10 cellular contexts compared by ENCODE assay signal in the genomic region with DNA sequence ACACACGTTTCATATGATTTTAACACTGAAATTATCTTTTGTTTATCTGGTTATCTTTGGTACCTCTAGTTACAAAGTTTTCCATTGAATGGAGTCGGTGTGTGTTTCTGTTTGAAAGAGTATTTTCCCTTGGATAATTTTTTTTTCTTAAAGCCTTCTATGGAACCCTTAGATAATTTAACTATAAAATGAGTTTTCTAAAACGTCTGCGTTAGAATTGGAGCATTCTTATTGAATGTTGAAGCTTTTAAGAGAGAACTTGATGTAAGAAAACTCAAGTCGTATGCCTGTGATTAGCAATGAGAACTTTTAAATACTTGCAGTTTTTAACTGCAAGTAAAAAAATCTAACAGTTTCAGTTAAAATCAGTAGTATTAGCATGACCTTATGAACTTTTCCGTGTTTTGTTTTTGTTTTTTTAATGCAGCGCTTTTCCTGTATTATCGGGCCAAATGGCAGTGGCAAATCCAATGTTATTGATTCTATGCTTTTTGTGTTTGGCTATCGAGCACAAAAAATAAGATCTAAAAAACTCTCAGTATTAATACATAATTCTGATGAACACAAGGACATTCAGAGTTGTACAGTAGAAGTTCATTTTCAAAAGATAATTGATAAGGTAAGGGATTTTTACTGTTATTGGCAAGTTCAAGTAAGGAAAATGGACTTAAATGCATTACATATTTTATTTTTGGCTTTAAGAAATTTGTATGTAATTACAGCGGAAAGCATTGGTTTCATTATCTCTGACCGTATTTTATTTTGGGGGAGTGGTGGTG. TPM values are rescaled to one million over a fixed set of nuclear protein-coding genes. Genes with fewer than 3 reads are reported as not detected.
DNase-seq lines count a peak whose midpoint lies in the region; ATAC-seq and TF ChIP-seq lines count a peak whose summit lies in the region.
"Had no signal": no experiment of that assay in that cellular context is flagged by ENCODE, and none has a peak within 500 bp of the region (broad histone marks: within the 10 kb centered on the region; RNA-seq: fewer than 3 reads in every experiment).

No MANE protein-coding gene starts in this region.

- DNase-seq in CD4-positive, alpha-beta memory T cell = peak in 1 of 5 donors; percentile 4
- DNase-seq in chondrocyte (ENCODE audit: low spot score) (no peak), DMS114 treated with DMSO at 0.1 percent for 48 hours (lab: John Stamatoyannopoulos, UW; ENCODE audit: unreplicated experiment) (no peak), NCI-H526 treated with DMSO at 0.1 percent for 48 hours (lab: John Stamatoyannopoulos, UW) (no peak), NOMO-1 (lab: John Stamatoyannopoulos, UW; ENCODE audit: unreplicated experiment in 2 of 2) (no peak), activated gamma-delta T cell (lab: John Stamatoyannopoulos, UW) (no peak)
- DNase-seq in naive thymus-derived CD4-positive, alpha-beta T cell = no peak
- DNase-seq: NCI-H2171 treated with DMSO at 0.1 percent for 48 hours; stimulated activated CD4-positive, alpha-beta T cell treated with anti-CD3 and anti-CD28 coated beads, Interleukin-4, amount 100 ng/mL, for 4 hours had no signal

- H3K9me3 Mint-ChIP-seq in CD4-positive, alpha-beta memory T cell = peaks cover 0 to 11% (median under 1%) of the 10 kb centered on the region in 8 donors
- no peaks in the 10 kb centered on the region for H3K9me3 Mint-ChIP-seq in chondrocyte (ENCODE audit: low read depth)
- peaks cover 0 to 11% (median 0%) of the 10 kb centered on the region in 11 donors for H3K9me3 Mint-ChIP-seq in naive thymus-derived CD4-positive, alpha-beta T cell

- no peaks in the 10 kb centered on the region for H3K9me3 ChIP-seq in CD4-positive, alpha-beta memory T cell (ENCODE audit: control insufficient read depth in 1 of 2, low read length in 2 of 2)
- H3K9me3 ChIP-seq in KOPT-K1 (ENCODE audit: insufficient read depth, low read length, poor library complexity, severe bottlenecking) = no peaks in the 10 kb centered on the region
- no peaks in the 10 kb centered on the region for H3K9me3 ChIP-seq in naive thymus-derived CD4-positive, alpha-beta T cell (ENCODE audit: control insufficient read depth in 2 of 3, low read length in 3 of 3)

- H3K36me3 Mint-ChIP-seq in CD4-positive, alpha-beta memory T cell = peaks cover 4 to 40% of the 10 kb centered on the region in 2 donors
- H3K36me3 Mint-ChIP-seq in chondrocyte (ENCODE audit: low read depth) = peaks cover 2% of the 10 kb centered on the region
- peaks cover 0 to 28% (median 11%) of the 10 kb centered on the region in 5 donors for H3K36me3 Mint-ChIP-seq in naive thymus-derived CD4-positive, alpha-beta T cell

- H3K4me3 Mint-ChIP-seq in CD4-positive, alpha-beta memory T cell = peak overlapping the region; percentile 69 to 98 (median 92)
- H3K4me3 Mint-ChIP-seq in chondrocyte (ENCODE audit: unreplicated experiment) = peak overlapping the region; percentile 88
- H3K4me3 Mint-ChIP-seq in naive thymus-derived CD4-positive, alpha-beta T cell = peak overlapping the region; percentile 16 to 99 (median 85)

- H3K27me3 ChIP-seq in CD4-positive, alpha-beta memory T cell (ENCODE audit: insufficient read depth, low read length) = no peaks in the 10 kb centered on the region
- H3K27me3 ChIP-seq in naive thymus-derived CD4-positive, alpha-beta T cell (ENCODE audit: control insufficient read depth in 2 of 2, insufficient read depth in 2 of 2, low read length in 2 of 2) = peaks cover 0 to 4% of the 10 kb centered on the region in 2 donors

- no peaks in the 10 kb centered on the region for H3K36me3 ChIP-seq in CD4-positive, alpha-beta memory T cell (ENCODE audit: insufficient read depth, low read length)
- H3K36me3 ChIP-seq in KOPT-K1 (ENCODE audit: insufficient read depth, low read length) = peaks cover 75% of the 10 kb centered on the region
- H3K36me3 ChIP-seq in naive thymus-derived CD4-positive, alpha-beta T cell (ENCODE audit: control insufficient read depth in 2 of 3, insufficient read depth in 3 of 3, low read length in 3 of 3) = peaks cover 0 to 7% (median 0%) of the 10 kb centered on the region in 3 experiments

- no peaks in the 10 kb centered on the region for H3K27me3 Mint-ChIP-seq in CD4-positive, alpha-beta memory T cell
- no peaks in the 10 kb centered on the region for H3K27me3 Mint-ChIP-seq in chondrocyte (ENCODE audit: low read depth)
- peaks cover 5 to 19% (median 9%) of the 10 kb centered on the region in 5 donors for H3K27me3 Mint-ChIP-seq in naive thymus-derived CD4-positive, alpha-beta T cell

- peak overlapping the region; percentile 91 for H3K27ac ChIP-seq in CD4-positive, alpha-beta memory T cell (ENCODE audit: low read depth, low read length)
- peak overlapping the region; percentile 99 for H3K27ac ChIP-seq in KOPT-K1 (ENCODE audit: low read depth, low read length, poor library complexity, severe bottlenecking)
- no peak overlapping the region for H3K27ac ChIP-seq in naive thymus-derived CD4-positive, alpha-beta T cell (ENCODE audit: low read depth, low read length)

- H3K27ac Mint-ChIP-seq in CD4-positive, alpha-beta memory T cell = peak overlapping the region; percentile 6 to 89 (median 70)
- peak overlapping the region; percentile 98 for H3K27ac Mint-ChIP-seq in chondrocyte (ENCODE audit: unreplicated experiment)
- H3K27ac Mint-ChIP-seq in naive thymus-derived CD4-positive, alpha-beta T cell = peak overlapping the region in 5 of 9 donors; percentile 35 to 70 (median 46)

- intact Hi-C loops in CD4-positive, alpha-beta memory T cell (cut with micrococcal nuclease) = loop anchor here (5.0 kb wide), 1 partner anchor 175 kb away; the partner anchor contains the start of gene C3orf80
- intact Hi-C loops in naive thymus-derived CD4-positive, alpha-beta T cell (cut with micrococcal nuclease) = no loop called here

- CTCF ChIA-PET in CD4-positive, alpha-beta memory T cell (lab: Charles Lee; ENCODE audit: partially characterized antibody) = interaction anchor here (1.0 to 2.6 kb wide), 5 partner anchors 9 to 413 kb away, joined by 4 to 21 read pairs (median 6); partner anchors contain the start of genes IL12A and TRIM59
- CTCF ChIA-PET in naive thymus-derived CD4-positive, alpha-beta T cell (lab: Charles Lee) = no interaction called here

- POLR2A ChIA-PET in CD4-positive, alpha-beta memory T cell (lab: Charles Lee; ENCODE audit: partially characterized antibody) = interaction anchor here (0.6 to 3.1 kb wide), 5 partner anchors 10 to 285 kb away, joined by 3 to 9 read pairs (median 4); partner anchors contain the start of genes KPNA4 and TRIM59
- POLR2A ChIA-PET in naive thymus-derived CD4-positive, alpha-beta T cell (lab: Charles Lee) = interaction anchor here (0.7 kb wide), 1 partner anchor 1601 kb away, joined by 3 read pairs; no protein-coding TSS in a partner anchor

- peak overlapping the region in 1 of 2 donors; percentile 15 for H3K4me3 ChIP-seq in CD4-positive, alpha-beta memory T cell (ENCODE audit: low read length in 2 of 2)
- H3K4me3 ChIP-seq in naive thymus-derived CD4-positive, alpha-beta T cell (ENCODE audit: low read length) = peak overlapping the region; percentile 86

- TF ChIP-seq CTCF in chondrocyte (IDR thresholded peaks at IDR 0.05) = no peak

- H3K4me1 Mint-ChIP-seq in CD4-positive, alpha-beta memory T cell = peaks cover 30 to 53% (median 36%) of the 10 kb centered on the region in 4 donors
- peaks cover 57% of the 10 kb centered on the region for H3K4me1 Mint-ChIP-seq in chondrocyte (ENCODE audit: low read depth)
- H3K4me1 Mint-ChIP-seq in naive thymus-derived CD4-positive, alpha-beta T cell = peaks cover 24 to 57% (median 50%) of the 10 kb centered on the region in 7 donors

- peaks cover 41% of the 10 kb centered on the region for H3K4me1 ChIP-seq in CD4-positive, alpha-beta memory T cell (ENCODE audit: insufficient read depth, low read length)
- H3K4me1 ChIP-seq in naive thymus-derived CD4-positive, alpha-beta T cell (ENCODE audit: control insufficient read depth in 2 of 2, insufficient read depth in 2 of 2, low read length in 2 of 2) = peaks cover 11 to 23% of the 10 kb centered on the region in 2 donors

- ATAC-seq in naive thymus-derived CD4-positive, alpha-beta T cell = no peak

RNA-seq across cellular contexts. Expression of gene SMC4, which starts 3.0 kb away (rescaled TPM):
- 10 to 100 TPM; 72.0 to 74.3 TPM for total RNA-seq in CD4-positive, alpha-beta memory T cell
- polyA plus RNA-seq in CD4-positive, alpha-beta memory T cell = 10 to 100 TPM; 33.2 to 61.3 TPM
- 38.7 to 52.9 TPM (median 40.2 TPM) in 3 replicates for total RNA-seq in chondrocyte
- total RNA-seq in naive thymus-derived CD4-positive, alpha-beta T cell = 100 to 1,000 TPM in 1 of 5 experiments, 10 to 100 TPM in 4; 37.4 to 185 (median 47.9) TPM
- 10 to 100 TPM; 30.1 to 36.2 TPM for polyA plus RNA-seq in naive thymus-derived CD4-positive, alpha-beta T cell

RNA-seq across cellular contexts. Expression of gene IFT80, which starts 3.4 kb away (rescaled TPM):
- 10 to 100 TPM; 34.0 to 38.8 TPM for total RNA-seq in CD4-positive, alpha-beta memory T cell
- 1 to 10 TPM; 4.1 to 5.2 TPM for polyA plus RNA-seq in CD4-positive, alpha-beta memory T cell
- total RNA-seq in chondrocyte = 22.6 to 39.1 TPM (median 23.9 TPM) in 3 replicates
- total RNA-seq in naive thymus-derived CD4-positive, alpha-beta T cell = 10 to 100 TPM; 19.6 to 36.2 (median 30.4) TPM
- polyA plus RNA-seq in naive thymus-derived CD4-positive, alpha-beta T cell = 10 to 100 TPM in 1 of 2 donors, 1 to 10 TPM in 1; 6.3 to 10.4 TPM

RNA-seq across cellular contexts. Expression of gene TRIM59, which starts 47.1 kb away (rescaled TPM):
- total RNA-seq in CD4-positive, alpha-beta memory T cell = 10 to 100 TPM; 26.3 to 28.3 TPM
- polyA plus RNA-seq in CD4-positive, alpha-beta memory T cell = 10 to 100 TPM; 21.6 to 31.5 TPM
- total RNA-seq in chondrocyte = 25.3 to 26.7 TPM (median 25.5 TPM) in 3 replicates
- 10 to 100 TPM in 4 of 5 experiments, 1 to 10 TPM in 1; 9.8 to 49.2 (median 17.5) TPM for total RNA-seq in naive thymus-derived CD4-positive, alpha-beta T cell
- polyA plus RNA-seq in naive thymus-derived CD4-positive, alpha-beta T cell = 10 to 100 TPM; 16.6 to 35.6 TPM

Comparison
In these comparisons a context has a peak if more than half of its experiments do, and no peak if none do; other contexts are left out.
1. H3K27ac Mint-ChIP-seq: peak in every context shown above with its lines; median percentile 98 in chondrocyte; 70 in CD4-positive, alpha-beta memory T cell; 46 in naive thymus-derived CD4-positive, alpha-beta T cell.